Comparison of ENCODE assay signal across 12 cellular contexts in the genomic region with DNA sequence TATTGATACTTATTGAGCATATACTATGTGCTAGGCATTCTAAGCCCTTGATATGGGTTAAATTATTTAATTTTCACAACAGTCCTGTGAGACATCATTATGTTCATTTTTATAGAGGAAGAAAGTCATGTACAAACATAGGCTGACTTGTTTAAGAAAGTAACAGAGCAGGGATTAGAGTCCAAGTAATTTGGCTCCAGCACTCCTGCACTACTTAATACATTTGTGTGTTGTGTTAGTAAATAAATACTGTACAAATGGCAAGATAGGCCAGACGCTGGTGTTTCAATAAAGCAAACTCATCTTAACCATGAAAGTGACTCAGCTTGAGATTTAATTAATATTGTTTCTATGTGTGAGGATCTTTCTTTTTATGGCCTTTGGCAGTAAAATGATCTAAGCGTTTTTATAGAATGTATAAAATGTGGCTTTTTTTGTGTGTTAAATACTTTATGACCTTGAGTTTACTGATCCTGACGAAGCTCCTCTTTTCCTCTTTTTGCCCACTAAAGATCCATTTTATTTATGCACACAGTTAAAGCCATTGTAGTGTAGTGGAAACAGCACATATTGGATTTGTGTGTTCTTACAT.
"Had no signal": no experiment of that assay in that cellular context is flagged by ENCODE, and none has a peak within 500 bp of the region (broad histone marks: within the 10 kb centered on the region; RNA-seq: fewer than 3 reads in every experiment).

No MANE protein-coding gene starts in this region.

- H3K9me3 ChIP-seq: esophagus muscularis mucosa, prostate gland, right lobe of liver had no signal

- H3K36me3 ChIP-seq: prostate gland, right lobe of liver had no signal

- ATAC-seq: activated CD4-positive, CD25-positive, alpha-beta regulatory T cell treated with anti-CD3 and anti-CD28 coated beads, Interleukin-2, amount 50 U/mL, for 24 hours; naive thymus-derived CD8-positive, alpha-beta T cell; stimulated activated naive CD8-positive, alpha-beta T cell treated with anti-CD3 and anti-CD28 coated beads, Interleukin-15, Interleukin-2, amounts not matched to agents 100 U/mL and 50 U/mL, for 24 hours had no signal

- H3K4me3 ChIP-seq: esophagus muscularis mucosa, prostate gland, right lobe of liver had no signal

- H3K4me1 ChIP-seq: prostate gland had no signal

- H3K27ac ChIP-seq: esophagus muscularis mucosa, prostate gland had no signal

- DNase-seq: activated naive CD4-positive, alpha-beta T cell treated with anti-CD3 and anti-CD28 coated beads, Interleukin-2, amount 50 U/mL, for 16 hours; amniotic stem cell; cerebellar nuclear complex; foreskin fibroblast; kidney glomerular epithelial cell; naive thymus-derived CD8-positive, alpha-beta T cell; right lobe of liver; stimulated activated CD4-positive, alpha-beta T cell treated with anti-CD3 and anti-CD28 coated beads, Interleukin-2, amount 100 ng/mL, for 24 hours; stimulated activated naive CD8-positive, alpha-beta T cell treated with anti-CD3 and anti-CD28 coated beads, Interleukin-15, Interleukin-2, amounts not matched to agents 100 U/mL and 50 U/mL, for 24 hours had no signal

- H3K27ac Mint-ChIP-seq: naive thymus-derived CD8-positive, alpha-beta T cell had no signal

- H3K27me3 ChIP-seq: esophagus muscularis mucosa, right lobe of liver had no signal
